16 cellular contexts compared by ENCODE assay signal in the genomic region with DNA sequence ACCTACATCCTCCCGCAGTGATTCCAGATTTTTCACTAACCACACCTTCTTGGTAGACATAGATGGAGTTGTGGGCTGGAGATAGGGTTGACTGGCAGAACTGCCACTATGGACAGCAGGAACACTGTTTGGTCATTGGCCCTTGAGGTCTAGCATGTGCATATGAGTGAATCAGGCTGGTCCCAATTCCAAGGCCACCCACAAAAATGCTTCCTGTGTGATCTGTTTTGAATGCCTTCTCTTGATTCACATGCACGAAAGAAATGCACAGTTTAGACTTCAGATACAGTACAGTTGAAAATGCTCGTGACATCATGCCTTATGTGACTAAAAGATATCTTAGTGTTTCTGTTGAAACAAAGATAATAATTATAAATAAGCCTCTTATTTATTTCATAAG.
DNase-seq lines count a peak whose midpoint lies in the region; ATAC-seq and TF ChIP-seq lines count a peak whose summit lies in the region.
"Had no signal": no experiment of that assay in that cellular context is flagged by ENCODE, and none has a peak within 500 bp of the region (broad histone marks: within the 10 kb centered on the region; RNA-seq: fewer than 3 reads in every experiment).

No MANE protein-coding gene starts in this region.

- peak overlapping the region; percentile 42 for H3K4me2 ChIP-seq in smooth muscle cell

- in situ Hi-C loops in SK-MEL-5 (cut with HindIII; ENCODE audit: low pct_unique_long_range_greater_than_20kb, low sequenced_read_pairs): no loop called here

- H3K9ac ChIP-seq in smooth muscle cell (ENCODE audit: low read depth): peak overlapping the region; percentile 37

- no peaks in the 10 kb centered on the region for H3K36me3 Mint-ChIP-seq in stimulated activated effector memory CD8-positive, alpha-beta T cell treated with anti-CD3 and anti-CD28 coated beads, Interleukin-12 subunit alpha, Interleukin-12 subunit beta, amount 100 ng/mL, for 72 hours

- peak overlapping the region; percentile 82 for H3K27ac ChIP-seq in smooth muscle cell (ENCODE audit: low read depth)
- H3K27ac ChIP-seq: esophagus squamous epithelium, suprapubic skin, VCaP had no signal

- peaks cover 3% of the 10 kb centered on the region for H3K9me3 Mint-ChIP-seq in stimulated activated effector memory CD8-positive, alpha-beta T cell treated with anti-CD3 and anti-CD28 coated beads, Interleukin-12 subunit alpha, Interleukin-12 subunit beta, amount 100 ng/mL, for 72 hours
- H3K9me3 Mint-ChIP-seq: nephron progenitor cell had no signal

- H3K79me2 ChIP-seq in smooth muscle cell (ENCODE audit: low read depth): no peaks in the 10 kb centered on the region

- TF ChIP-seq CTCF in fibroblast of the aortic adventitia (IDR thresholded peaks at IDR 0.05; ENCODE audit: insufficient read depth, low read length) (no peak), smooth muscle cell (IDR thresholded peaks at IDR 0.05; ENCODE audit: borderline replicate concordance, insufficient read depth, poor library complexity, severe bottlenecking) (no peak)

- no peaks in the 10 kb centered on the region for H3K4me1 Mint-ChIP-seq in stimulated activated effector memory CD8-positive, alpha-beta T cell treated with anti-CD3 and anti-CD28 coated beads, Interleukin-12 subunit alpha, Interleukin-12 subunit beta, amount 100 ng/mL, for 72 hours
- H3K4me1 Mint-ChIP-seq: nephron progenitor cell had no signal

- H4K20me1 ChIP-seq in smooth muscle cell (ENCODE audit: low read depth): no peaks in the 10 kb centered on the region

- H2AFZ ChIP-seq in smooth muscle cell (ENCODE audit: low read depth): no peak overlapping the region

- H3K4me3 Mint-ChIP-seq in stimulated activated effector memory CD8-positive, alpha-beta T cell treated with anti-CD3 and anti-CD28 coated beads, Interleukin-12 subunit alpha, Interleukin-12 subunit beta, amount 100 ng/mL, for 72 hours: no peak overlapping the region
- H3K4me3 Mint-ChIP-seq: activated CD8-positive, alpha-beta T cell treated with anti-CD3 and anti-CD28 coated beads, Interleukin-2, amount 10 ng/mL, durations not matched to agents 7 days and 5 days; CD4-positive, alpha-beta T cell; nephron progenitor cell had no signal

- H3F3A ChIP-seq in smooth muscle cell (ENCODE audit: low read depth): no peaks in the 10 kb centered on the region

- 35% methylated on average over 3 of the region's 3 CpGs for WGBS in smooth muscle cell (ENCODE audit: low lambda C conversion rate)

- H3K36me3 ChIP-seq in smooth muscle cell (ENCODE audit: low read depth): no peaks in the 10 kb centered on the region
- H3K36me3 ChIP-seq: esophagus squamous epithelium, HAP-1, suprapubic skin had no signal

- peak; percentile 55 for DNase-seq in ELR (ENCODE audit: low read depth)
- DNase-seq in SK-MEL-5 (ENCODE audit: low read depth, low spot score): peak; percentile 98
- DNase-seq in fibroblast of the aortic adventitia (ENCODE audit: low read depth): peak; percentile 80
- DNase-seq in smooth muscle cell (lab: John Stamatoyannopoulos, UW; ENCODE audit: unreplicated experiment): no peak
- no peak for DNase-seq in SW480 (ENCODE audit: low spot score)
- DNase-seq in stimulated activated effector memory CD8-positive, alpha-beta T cell treated with anti-CD3 and anti-CD28 coated beads, Interleukin-12 subunit alpha, Interleukin-12 subunit beta, amount 100 ng/mL, for 72 hours (ENCODE audit: low spot score in 2 of 2): no peak
- no peak for DNase-seq in GDM1 (lab: John Stamatoyannopoulos, UW)
- DNase-seq: activated CD8-positive, alpha-beta T cell treated with anti-CD3 and anti-CD28 coated beads, Interleukin-2, amount 10 ng/mL, durations not matched to agents 7 days and 5 days; CD4-positive, alpha-beta T cell; esophagus squamous epithelium; NCI-H82; nephron progenitor cell had no signal

- no peak for ATAC-seq in stimulated activated effector memory CD8-positive, alpha-beta T cell treated with anti-CD3 and anti-CD28 coated beads, Interleukin-12 subunit alpha, Interleukin-12 subunit beta, amount 100 ng/mL, for 72 hours
- ATAC-seq: activated CD8-positive, alpha-beta T cell treated with anti-CD3 and anti-CD28 coated beads, Interleukin-2, amount 10 ng/mL, durations not matched to agents 7 days and 5 days had no signal

- H3K4me1 ChIP-seq in smooth muscle cell (ENCODE audit: low read depth): peaks cover 3% of the 10 kb centered on the region
- H3K4me1 ChIP-seq: esophagus squamous epithelium, HAP-1, suprapubic skin had no signal

- H3K27me3 ChIP-seq in smooth muscle cell (ENCODE audit: low read depth): no peaks in the 10 kb centered on the region
- H3K27me3 ChIP-seq: esophagus squamous epithelium, suprapubic skin had no signal

- H3K9me3 ChIP-seq in smooth muscle cell (replicated peaks; ENCODE audit: low read depth): no peaks in the 10 kb centered on the region
- H3K9me3 ChIP-seq: esophagus squamous epithelium, HAP-1, suprapubic skin had no signal

- H3K4me3 ChIP-seq in fibroblast of the aortic adventitia (ENCODE audit: low read depth, low read length) (no peak overlapping the region), smooth muscle cell (no peak overlapping the region)
- H3K4me3 ChIP-seq: esophagus squamous epithelium, HAP-1, lung, suprapubic skin had no signal

- no peak overlapping the region for H3K27ac Mint-ChIP-seq in stimulated activated effector memory CD8-positive, alpha-beta T cell treated with anti-CD3 and anti-CD28 coated beads, Interleukin-12 subunit alpha, Interleukin-12 subunit beta, amount 100 ng/mL, for 72 hours
- H3K27ac Mint-ChIP-seq: activated CD8-positive, alpha-beta T cell treated with anti-CD3 and anti-CD28 coated beads, Interleukin-2, amount 10 ng/mL, durations not matched to agents 7 days and 5 days; CD4-positive, alpha-beta T cell; nephron progenitor cell had no signal

Comparison
In these comparisons a context has a peak if more than half of its experiments do, and no peak if none do; other contexts are left out.
1. DNase-seq: peak in ELR (single experiment), SK-MEL-5 (single experiment) and fibroblast of the aortic adventitia (single experiment); none in smooth muscle cell (single experiment), SW480 (single experiment), stimulated activated effector memory CD8-positive, alpha-beta T cell treated with anti-CD3 and anti-CD28 coated beads, Interleukin-12 subunit alpha, Interleukin-12 subunit beta, amount 100 ng/mL, for 72 hours (0 of 2) and GDM1 (single experiment).